Comparison of ENCODE assay signal across 11 cellular contexts in genomic region chr1:236757640-236758039, GRCh38.
"Had no signal": no experiment of that assay in that cellular context is flagged by ENCODE, and none has a peak within 500 bp of the region (broad histone marks: within the 10 kb centered on the region; RNA-seq: fewer than 3 reads in every experiment).

No MANE protein-coding gene starts in this region.

- H2AFZ ChIP-seq: GM23248, GM23338 had no signal

- H3K9me3 ChIP-seq: HAP-1 had no signal

- ATAC-seq: GM23338, HCT116 had no signal

- H3K4me2 ChIP-seq: GM23338 had no signal

- H3K4me3 ChIP-seq: GM23248, GM23338, HAP-1 had no signal

- H3K36me3 ChIP-seq: HAP-1 had no signal

- DNase-seq: GM23248, GOT3, H7, H9, HCEC 1CT, HFFc6 had no signal

- H3K9ac ChIP-seq: GM23248 had no signal

- H3K27ac ChIP-seq: GM23248 had no signal

- FAIRE-seq: H1, H54 had no signal

- H3K4me1 ChIP-seq: HAP-1 had no signal
